Comparison of ENCODE assay signal across 18 cellular contexts in the genomic region with DNA sequence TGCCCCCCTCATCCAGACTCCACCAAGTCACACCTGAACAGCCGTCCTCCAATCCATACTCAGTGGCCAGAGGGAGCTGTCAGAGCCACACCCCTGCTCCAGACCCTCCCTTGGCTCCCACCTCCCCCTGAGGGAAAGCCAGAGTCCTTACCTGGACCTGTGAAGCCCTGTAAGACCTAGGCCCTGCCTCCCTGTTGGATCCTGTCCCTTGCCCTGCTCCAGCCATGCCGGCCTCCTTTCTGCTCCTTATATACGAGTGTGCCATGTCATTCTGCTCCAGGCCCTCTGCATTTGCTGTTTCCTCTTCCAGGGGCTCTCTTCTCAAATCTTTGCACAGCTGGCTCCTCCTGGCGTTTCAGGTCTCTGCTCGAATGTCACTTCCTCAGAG.
"Had no signal": no experiment of that assay in that cellular context is flagged by ENCODE, and none has a peak within 500 bp of the region (broad histone marks: within the 10 kb centered on the region; RNA-seq: fewer than 3 reads in every experiment).

No MANE protein-coding gene starts in this region.

- H3K27ac Mint-ChIP-seq: activated CD4-positive, alpha-beta memory T cell treated with anti-CD3 and anti-CD28 coated beads, Interleukin-2, amount 10 ng/mL, durations not matched to agents 7 days and 5 days; activated naive CD4-positive, alpha-beta T cell treated with anti-CD3 and anti-CD28 coated beads, Interleukin-2, amount 50 U/mL, for 24 hours; activated T-cell treated with anti-CD3 and anti-CD28 coated beads, Interleukin-2, amount 50 U/mL, for 24 hours; memory B cell; nephron; T-helper 2 cell treated with Interferon-gamma antibody and Interleukin-4, amounts not matched to agents 5 μg/mL and 100 μg/mL, for 36 hours; type B pancreatic cell had no signal

- H3K36me3 ChIP-seq: adrenal gland, cardiac muscle cell, esophagus muscularis mucosa, left lung, pancreas, sigmoid colon, spleen had no signal

- H3K4me3 Mint-ChIP-seq: activated CD4-positive, alpha-beta memory T cell treated with anti-CD3 and anti-CD28 coated beads, Interleukin-2, amount 10 ng/mL, durations not matched to agents 7 days and 5 days; activated naive CD4-positive, alpha-beta T cell treated with anti-CD3 and anti-CD28 coated beads, Interleukin-2, amount 50 U/mL, for 24 hours; activated T-cell treated with anti-CD3 and anti-CD28 coated beads, Interleukin-2, amount 50 U/mL, for 24 hours; memory B cell; nephron; stimulated activated naive CD8-positive, alpha-beta T cell treated with anti-CD3 and anti-CD28 coated beads, Interleukin-15, amount 100 ng/mL, for 72 hours; T-helper 2 cell treated with Interferon-gamma antibody and Interleukin-4, amounts not matched to agents 5 μg/mL and 100 μg/mL, for 36 hours; type B pancreatic cell had no signal

- H3K27me3 Mint-ChIP-seq: activated CD4-positive, alpha-beta memory T cell treated with anti-CD3 and anti-CD28 coated beads, Interleukin-2, amount 10 ng/mL, durations not matched to agents 7 days and 5 days; activated naive CD4-positive, alpha-beta T cell treated with anti-CD3 and anti-CD28 coated beads, Interleukin-2, amount 50 U/mL, for 24 hours; type B pancreatic cell had no signal

- H3K9me3 ChIP-seq: adrenal gland, esophagus muscularis mucosa, left lung, pancreas, sigmoid colon, spleen had no signal

- H3K36me3 Mint-ChIP-seq: activated naive CD4-positive, alpha-beta T cell treated with anti-CD3 and anti-CD28 coated beads, Interleukin-2, amount 50 U/mL, for 24 hours; memory B cell; type B pancreatic cell had no signal

- H3K9me3 Mint-ChIP-seq: activated CD4-positive, alpha-beta memory T cell treated with anti-CD3 and anti-CD28 coated beads, Interleukin-2, amount 10 ng/mL, durations not matched to agents 7 days and 5 days; activated naive CD4-positive, alpha-beta T cell treated with anti-CD3 and anti-CD28 coated beads, Interleukin-2, amount 50 U/mL, for 24 hours; activated T-cell treated with anti-CD3 and anti-CD28 coated beads, Interleukin-2, amount 50 U/mL, for 24 hours; memory B cell; nephron; stimulated activated naive CD8-positive, alpha-beta T cell treated with anti-CD3 and anti-CD28 coated beads, Interleukin-15, amount 100 ng/mL, for 72 hours; T-helper 2 cell treated with Interferon-gamma antibody and Interleukin-4, amounts not matched to agents 5 μg/mL and 100 μg/mL, for 36 hours; type B pancreatic cell had no signal

- ATAC-seq: left lung; pancreas; stimulated activated naive CD8-positive, alpha-beta T cell treated with anti-CD3 and anti-CD28 coated beads, Interleukin-15, amount 100 ng/mL, for 72 hours had no signal

- DNase-seq: activated CD4-positive, alpha-beta memory T cell treated with anti-CD3 and anti-CD28 coated beads, Interleukin-2, amount 10 ng/mL, durations not matched to agents 7 days and 5 days; activated effector memory CD4-positive, alpha-beta T cell treated with anti-CD3 and anti-CD28 coated beads, Interleukin-2, amount 50 U/mL, for 16 hours; activated T-cell treated with anti-CD3 and anti-CD28 coated beads, Interleukin-2, amount 50 U/mL, for 24 hours; adrenal gland; hippocampal formation; kidney; left lung; pancreas; sigmoid colon; spleen; stimulated activated naive CD8-positive, alpha-beta T cell treated with anti-CD3 and anti-CD28 coated beads, Interleukin-15, amount 100 ng/mL, for 72 hours had no signal

- H3K27ac ChIP-seq: adrenal gland, cardiac muscle cell, esophagus muscularis mucosa, left lung, pancreas, sigmoid colon, spleen had no signal

- H3K4me1 Mint-ChIP-seq: nephron; stimulated activated naive CD8-positive, alpha-beta T cell treated with anti-CD3 and anti-CD28 coated beads, Interleukin-15, amount 100 ng/mL, for 72 hours had no signal

- H3K4me3 ChIP-seq: adrenal gland, cardiac muscle cell, esophagus muscularis mucosa, left lung, pancreas, sigmoid colon, spleen had no signal

- H3K27me3 ChIP-seq: adrenal gland, cardiac muscle cell, pancreas had no signal

- H3K4me1 ChIP-seq: pancreas had no signal
